10 cellular contexts compared by ENCODE assay signal in genomic region chr10:119370046-119370770, GRCh38.
DNase-seq lines count a peak whose midpoint lies in the region; ATAC-seq, FAIRE-seq and TF ChIP-seq lines count a peak whose summit lies in the region.
"Had no signal": no experiment of that assay in that cellular context is flagged by ENCODE, and none has a peak within 500 bp of the region (broad histone marks: within the 10 kb centered on the region; RNA-seq: fewer than 3 reads in every experiment).

No MANE protein-coding gene starts in this region.

- no peak overlapping the region for H3K4me3 Mint-ChIP-seq in activated CD8-positive, alpha-beta T cell treated with anti-CD3 and anti-CD28 coated beads, Interleukin-2, amount 10 ng/mL, durations not matched to agents 7 days and 5 days
- no peak overlapping the region for H3K4me3 Mint-ChIP-seq in activated CD8-positive, alpha-beta T cell treated with anti-CD3 and anti-CD28 coated beads for 36 hours

- TF ChIP-seq POLR2A in transverse colon (IDR thresholded peaks at IDR 0.05), result no peak

- in situ Hi-C loops in transverse colon (cut with MboI; ENCODE audit: low pct_ligation_motif_present in 1 of 4, low pct_unique_long_range_greater_than_20kb in 1 of 4, low sequenced_read_pairs in 3 of 4), result no loop called here

- H3K27ac ChIP-seq in transverse colon, result peak overlapping the region; percentile 55 to 71 (median 68)

- H3K4me3 ChIP-seq in cardiac fibroblast (replicated peaks in 1 of 2; ENCODE audit: low read depth in 2 of 2, low read length in 2 of 2) (peak overlapping the region in 1 of 2 donors; percentile 37), transverse colon (no peak overlapping the region)

- TF ChIP-seq EP300 in transverse colon (IDR thresholded peaks at IDR 0.05; ENCODE audit: low read depth), result no peak

- no peaks in the 10 kb centered on the region for H3K27me3 Mint-ChIP-seq in activated CD8-positive, alpha-beta T cell treated with anti-CD3 and anti-CD28 coated beads, Interleukin-2, amount 10 ng/mL, durations not matched to agents 7 days and 5 days (ENCODE audit: low read depth)
- no peaks in the 10 kb centered on the region for H3K27me3 Mint-ChIP-seq in activated CD8-positive, alpha-beta T cell treated with anti-CD3 and anti-CD28 coated beads for 36 hours

- no peaks in the 10 kb centered on the region for H3K36me3 Mint-ChIP-seq in activated CD8-positive, alpha-beta T cell treated with anti-CD3 and anti-CD28 coated beads, Interleukin-2, amount 10 ng/mL, durations not matched to agents 7 days and 5 days (ENCODE audit: low read depth)
- no peaks in the 10 kb centered on the region for H3K36me3 Mint-ChIP-seq in activated CD8-positive, alpha-beta T cell treated with anti-CD3 and anti-CD28 coated beads for 36 hours (ENCODE audit: low read depth)

- H3K9me3 ChIP-seq in transverse colon, result no peaks in the 10 kb centered on the region

- intact Hi-C loops in activated CD8-positive, alpha-beta T cell treated with anti-CD3 and anti-CD28 coated beads for 36 hours (cut with micrococcal nuclease), result no loop called here
- intact Hi-C loops in transverse colon (cut with DNase I; ENCODE audit: low total_unique reads), result no loop called here

- WGBS in transverse colon (ENCODE audit: low coverage in 1 of 2), 2 donors, result 49 to 67% methylated on average over 11 to 17 of the region's 17 CpGs

- H3K4me1 Mint-ChIP-seq in activated CD8-positive, alpha-beta T cell treated with anti-CD3 and anti-CD28 coated beads, Interleukin-2, amount 10 ng/mL, durations not matched to agents 7 days and 5 days (ENCODE audit: low read depth), result peaks cover 12% of the 10 kb centered on the region
- peaks cover 14% of the 10 kb centered on the region for H3K4me1 Mint-ChIP-seq in activated CD8-positive, alpha-beta T cell treated with anti-CD3 and anti-CD28 coated beads for 36 hours (ENCODE audit: low read depth)

- H3K4me1 ChIP-seq in transverse colon, result peaks cover 5 to 33% (median 11%) of the 10 kb centered on the region in 4 donors

- H3K36me3 ChIP-seq in transverse colon, result no peaks in the 10 kb centered on the region

- FAIRE-seq in urothelium cell line (lab: Jason Lieb, UNC), result no peak

- no peak for TF ChIP-seq CTCF in activated CD8-positive, alpha-beta T cell treated with anti-CD3 and anti-CD28 coated beads for 36 hours (IDR thresholded peaks at IDR 0.05)
- no peak for TF ChIP-seq CTCF in cardiac fibroblast (IDR thresholded peaks at IDR 0.05; ENCODE audit: low read depth, low read length)
- TF ChIP-seq CTCF in transverse colon (IDR thresholded peaks at IDR 0.05), result no peak

- no peak for ATAC-seq in activated CD8-positive, alpha-beta T cell treated with anti-CD3 and anti-CD28 coated beads, Interleukin-2, amount 10 ng/mL, durations not matched to agents 7 days and 5 days
- no peak for ATAC-seq in activated CD8-positive, alpha-beta T cell treated with anti-CD3 and anti-CD28 coated beads for 36 hours
- ATAC-seq: HCT116 had no signal

- POLR2A ChIA-PET in activated CD8-positive, alpha-beta T cell treated with anti-CD3 and anti-CD28 coated beads, Interleukin-2, amount 10 ng/mL, durations not matched to agents 7 days and 5 days (lab: Charles Lee), result no interaction called here
- POLR2A ChIA-PET in activated CD8-positive, alpha-beta T cell treated with anti-CD3 and anti-CD28 coated beads for 36 hours (lab: Charles Lee), result interaction anchor here (1.0 kb wide), 1 partner anchor 31 kb away, joined by 4 read pairs; no protein-coding TSS in a partner anchor

- H3K27me3 ChIP-seq in transverse colon, result no peaks in the 10 kb centered on the region

- peak overlapping the region; percentile 8 for H3K27ac Mint-ChIP-seq in activated CD8-positive, alpha-beta T cell treated with anti-CD3 and anti-CD28 coated beads, Interleukin-2, amount 10 ng/mL, durations not matched to agents 7 days and 5 days
- no peak overlapping the region for H3K27ac Mint-ChIP-seq in activated CD8-positive, alpha-beta T cell treated with anti-CD3 and anti-CD28 coated beads for 36 hours

- DNase-seq in activated CD8-positive, alpha-beta T cell treated with anti-CD3 and anti-CD28 coated beads, Interleukin-2, amount 10 ng/mL, durations not matched to agents 7 days and 5 days, result no peak
- no peak for DNase-seq in activated CD8-positive, alpha-beta T cell treated with anti-CD3 and anti-CD28 coated beads for 36 hours
- DNase-seq in cardiac fibroblast (ENCODE audit: low read depth in 2 of 2), result peak; percentile 88
- peak; percentile 38 for DNase-seq in medulla oblongata (ENCODE audit: extremely low spot score)
- DNase-seq in transverse colon, result no peak
- DNase-seq in NCI-H524 (lab: John Stamatoyannopoulos, UW), result no peak
- no peak for DNase-seq in urothelium cell line (ENCODE audit: low spot score)
- no peak for DNase-seq in activated naive CD4-positive, alpha-beta T cell (lab: John Stamatoyannopoulos, UW)
- DNase-seq: effector CD4-positive, alpha-beta T cell had no signal

- CTCF ChIA-PET in activated CD8-positive, alpha-beta T cell treated with anti-CD3 and anti-CD28 coated beads, Interleukin-2, amount 10 ng/mL, durations not matched to agents 7 days and 5 days (lab: Charles Lee), result no interaction called here
- CTCF ChIA-PET in activated CD8-positive, alpha-beta T cell treated with anti-CD3 and anti-CD28 coated beads for 36 hours (lab: Charles Lee), result interaction anchor here (1.9 kb wide), 1 partner anchor 75 kb away, joined by 5 read pairs; no protein-coding TSS in a partner anchor

- H3K9me3 Mint-ChIP-seq in activated CD8-positive, alpha-beta T cell treated with anti-CD3 and anti-CD28 coated beads, Interleukin-2, amount 10 ng/mL, durations not matched to agents 7 days and 5 days (ENCODE audit: insufficient read depth), result no peaks in the 10 kb centered on the region
- no peaks in the 10 kb centered on the region for H3K9me3 Mint-ChIP-seq in activated CD8-positive, alpha-beta T cell treated with anti-CD3 and anti-CD28 coated beads for 36 hours

Comparison
In these comparisons a context has a peak if more than half of its experiments do, and no peak if none do; other contexts are left out.
1. DNase-seq: peak in cardiac fibroblast (2 of 2) and medulla oblongata (single experiment); none in activated CD8-positive, alpha-beta T cell treated with anti-CD3 and anti-CD28 coated beads, Interleukin-2, amount 10 ng/mL, durations not matched to agents 7 days and 5 days (single experiment), activated CD8-positive, alpha-beta T cell treated with anti-CD3 and anti-CD28 coated beads for 36 hours (single experiment), transverse colon (single experiment), NCI-H524 (0 of 2), urothelium cell line (single experiment) and activated naive CD4-positive, alpha-beta T cell (0 of 4).